Comparison of ENCODE assay signal across 23 cellular contexts in genomic region chr1:35893051-35893879, GRCh38. TPM values are rescaled to one million over a fixed set of nuclear protein-coding genes. Genes with fewer than 3 reads are reported as not detected.
DNase-seq lines count a peak whose midpoint lies in the region; ATAC-seq, FAIRE-seq and TF ChIP-seq lines count a peak whose summit lies in the region.
"Had no signal": no experiment of that assay in that cellular context is flagged by ENCODE, and none has a peak within 500 bp of the region (broad histone marks: within the 10 kb centered on the region; RNA-seq: fewer than 3 reads in every experiment).

No MANE protein-coding gene starts in this region.

- ATAC-seq in Right ventricle myocardium inferior (peak; percentile 55), GM12878 (no peak; the same call in 2 of the 3 replicates)
- ATAC-seq: stimulated activated naive CD8-positive, alpha-beta T cell treated with anti-CD3 and anti-CD28 coated beads, Interleukin-15, amount 100 ng/mL, for 72 hours had no signal

- H3K4ac ChIP-seq in neuronal stem cell (ENCODE audit: low read length), result no peak overlapping the region

- in situ Hi-C loops in GM12878 (cut with MboI), result no loop called here

- H3K27ac ChIP-seq in GM12878 (ENCODE audit: control insufficient read depth, insufficient read depth) (peak overlapping the region; percentile 23), neuronal stem cell (replicated peaks; ENCODE audit: low read length) (no peak overlapping the region), suprapubic skin (no peak overlapping the region)
- H3K27ac ChIP-seq: SK-N-MC, tibial artery had no signal

- TF ChIP-seq POLR2A in GM12878 (IDR thresholded peaks at IDR 0.05; ENCODE audit: low read depth, low read length) (no peak), suprapubic skin (IDR thresholded peaks at IDR 0.05) (no peak)

- H3K14ac ChIP-seq in neuronal stem cell (ENCODE audit: low read length), result no peak overlapping the region

- TF ChIP-seq CTCF in GM12878 (IDR thresholded peaks at IDR 0.05 in 2 of 3, conservative IDR thresholded peaks at IDR 0.05 in 1 of 3; ENCODE audit: control insufficient read depth in 2 of 3, extremely low read depth in 1 of 3, insufficient read depth in 1 of 3, low read depth in 3 of 3, low read length in 3 of 3), result no peak
- TF ChIP-seq CTCF in suprapubic skin (IDR thresholded peaks at IDR 0.05), result no peak

- TF ChIP-seq RAD21 in GM12878 (IDR thresholded peaks at IDR 0.05; ENCODE audit: insufficient read depth, low read depth, low read length), result no peak

- H3K9me3 ChIP-seq in GM12878 (replicated peaks; ENCODE audit: control insufficient read depth, insufficient read depth, low read length), result no peaks in the 10 kb centered on the region
- no peaks in the 10 kb centered on the region for H3K9me3 ChIP-seq in neuronal stem cell (replicated peaks in 1 of 2; ENCODE audit: control insufficient read depth in 2 of 2, insufficient read depth in 1 of 2, low read depth in 1 of 2, low read length in 2 of 2)
- no peaks in the 10 kb centered on the region for H3K9me3 ChIP-seq in suprapubic skin
- H3K9me3 ChIP-seq: tibial artery had no signal

- intact Hi-C loops in Right ventricle myocardium inferior (cut with DNase I) (no loop called here), cardiac septum (cut with DNase I) (no loop called here), GM12878 (cut with micrococcal nuclease; ENCODE audit: unreplicated experiment) (no loop called here)

- no peak overlapping the region for H3K4me3 ChIP-seq in GM12878
- no peak overlapping the region for H3K4me3 ChIP-seq in neuronal stem cell (ENCODE audit: low read length in 2 of 2)
- H3K4me3 ChIP-seq in suprapubic skin, result no peak overlapping the region
- H3K4me3 ChIP-seq: cardiac muscle cell, SK-N-MC, tibial artery had no signal

- H2AK5ac ChIP-seq in neuronal stem cell (ENCODE audit: low read depth, low read length), result no peak overlapping the region

- DNase-seq in Right ventricle myocardium inferior (ENCODE audit: missing footprints) (no peak), cardiac septum (ENCODE audit: low spot score) (no peak), GM12878 (ENCODE audit: low read depth, low spot score) (no peak), neuronal stem cell (ENCODE audit: low spot score) (no peak), inferior parietal cortex (ENCODE audit: extremely low spot score) (no peak), islet precursor cell (no peak), suprapubic skin (ENCODE audit: low spot score in 2 of 2) (no peak), nucleus accumbens (lab: John Stamatoyannopoulos, UW) (no peak)
- DNase-seq: 8988T; activated CD4-positive, alpha-beta T cell treated with anti-CD3 and anti-CD28 coated beads for 48 hours; activated naive CD4-positive, alpha-beta T cell treated with anti-CD3 and anti-CD28 coated beads, Interleukin-2, amount 50 U/mL, for 16 hours; DMS153; NCI-H1694 treated with DMSO at 0.1 percent for 48 hours; NCI-H748 treated with DMSO at 0.1 percent for 48 hours; RPMI8226; stimulated activated CD4-positive, alpha-beta T cell treated with anti-CD3 and anti-CD28 coated beads, Interleukin-4, amount 100 ng/mL, for 1 hour; stimulated activated naive CD8-positive, alpha-beta T cell treated with anti-CD3 and anti-CD28 coated beads, Interleukin-15, amount 100 ng/mL, for 72 hours; T-helper 2 cell had no signal

- POLR2A ChIA-PET in GM12878 (lab: Charles Lee), result interaction anchor here (0.6 kb wide), 2 partner anchors 128 to 316 kb away, joined by 4 read pairs; no protein-coding TSS in a partner anchor

- FAIRE-seq in GM12878 (lab: Jason Lieb, UNC), result no peak
- FAIRE-seq: endometrium, G401.6 had no signal

- RAD21 ChIA-PET in GM12878 (lab: Charles Lee; ENCODE audit: unreplicated experiment), result no interaction called here

- H3K4me1 ChIP-seq in GM12878 (ENCODE audit: control insufficient read depth, insufficient read depth, low read length) (peaks cover 5% of the 10 kb centered on the region), neuronal stem cell (ENCODE audit: control insufficient read depth in 2 of 2, insufficient read depth in 1 of 2, low read depth in 1 of 2, low read length in 2 of 2) (peaks cover 0 to 1% of the 10 kb centered on the region in 2 donors), suprapubic skin (no peaks in the 10 kb centered on the region)
- H3K4me1 ChIP-seq: tibial artery had no signal

- H3K9ac ChIP-seq in GM12878 (ENCODE audit: control insufficient read depth, insufficient read depth, low read length) (no peak overlapping the region), neuronal stem cell (ENCODE audit: low read depth, low read length, poor library complexity) (no peak overlapping the region)

- H3K27me3 ChIP-seq in GM12878 (replicated peaks in 1 of 2; ENCODE audit: control insufficient read depth in 2 of 2, insufficient read depth in 2 of 2, low read length in 1 of 2) (no peaks in the 10 kb centered on the region), neuronal stem cell (ENCODE audit: control insufficient read depth in 3 of 3, insufficient read depth in 3 of 3, low read depth in 1 of 3, low read length in 3 of 3) (no peaks in the 10 kb centered on the region), suprapubic skin (no peaks in the 10 kb centered on the region)
- H3K27me3 ChIP-seq: cardiac muscle cell, tibial artery had no signal

- no peak overlapping the region for H3K4me2 ChIP-seq in GM12878 (ENCODE audit: control insufficient read depth, insufficient read depth)
- H3K4me2 ChIP-seq in neuronal stem cell (ENCODE audit: insufficient read depth, low read length, poor library complexity, severe bottlenecking), result no peak overlapping the region

- H3K36me3 ChIP-seq in GM12878 (ENCODE audit: control insufficient read depth in 2 of 2, insufficient read depth in 2 of 2, low read length in 1 of 2) (peaks cover 6 to 12% of the 10 kb centered on the region in 2 experiments), neuronal stem cell (replicated peaks in 1 of 2; ENCODE audit: control insufficient read depth in 2 of 2, insufficient read depth in 2 of 2, low read length in 2 of 2) (peaks cover 26 to 97% of the 10 kb centered on the region in 2 donors), suprapubic skin (peaks cover 88% of the 10 kb centered on the region)

- no peak for TF ChIP-seq EP300 in GM12878 (IDR thresholded peaks at IDR 0.05; ENCODE audit: borderline replicate concordance in 1 of 2, control insufficient read depth in 1 of 2, low read depth in 2 of 2, low read length in 2 of 2)
- no peak for TF ChIP-seq EP300 in suprapubic skin (IDR thresholded peaks at IDR 0.05)

- no peak overlapping the region for H2AFZ ChIP-seq in GM12878 (ENCODE audit: control insufficient read depth, low read depth, low read length)
- H2AFZ ChIP-seq in neuronal stem cell (ENCODE audit: low read length), result no peak overlapping the region

- H4K8ac ChIP-seq in neuronal stem cell (ENCODE audit: low read depth, low read length), result no peak overlapping the region

- H3K23ac ChIP-seq in neuronal stem cell (ENCODE audit: low read depth, low read length, poor library complexity), result peak overlapping the region; percentile 75

- H4K20me1 ChIP-seq in GM12878 (ENCODE audit: control insufficient read depth, insufficient read depth), result no peaks in the 10 kb centered on the region

- WGBS in GM12878 (ENCODE audit: insufficient coverage, insufficient replicate concordance, low lambda C conversion rate, missing lambda C conversion rate), result 91% methylated on average over 14 of the region's 14 CpGs
- WGBS in neuronal stem cell (ENCODE audit: extremely low coverage in 2 of 2, insufficient read length in 2 of 2, insufficient replicate concordance in 1 of 2), 2 donors, result no CpG with 5 or more reads among the region's 14 CpGs
- WGBS in suprapubic skin, result 88% methylated on average over 7 of the region's 14 CpGs

- H3K79me1 ChIP-seq in neuronal stem cell (ENCODE audit: low read depth, low read length), result peaks cover 4% of the 10 kb centered on the region

- no peak overlapping the region for H2BK15ac ChIP-seq in neuronal stem cell (ENCODE audit: low read length)

- H2BK5ac ChIP-seq in neuronal stem cell (ENCODE audit: low read length), result no peak overlapping the region

- CTCF ChIA-PET in GM12878 (lab: Yijun Ruan, JAX), result interaction anchor here (1.1 to 1.5 kb wide), 2 partner anchors 10 to 30 kb away, joined by 3 to 6 read pairs; partner anchors contain the start of gene AGO1

- SMC1A ChIA-PET in GM12878 (lab: Charles Lee; ENCODE audit: uncharacterized antibody, unreplicated experiment), result no interaction called here

- no TSS peak for BruUV-seq in GM12878 (replicated peaks; lab: Mats Ljungman, UMichigan)

- no peaks in the 10 kb centered on the region for H3K79me2 ChIP-seq in GM12878 (ENCODE audit: control insufficient read depth, insufficient read depth, low read length)

- no peak overlapping the region for H2BK12ac ChIP-seq in neuronal stem cell (ENCODE audit: low read length)

- H3K18ac ChIP-seq in neuronal stem cell (ENCODE audit: low read length), result no peak overlapping the region

- H4K91ac ChIP-seq in neuronal stem cell (ENCODE audit: low read depth, low read length, poor library complexity), result no peak overlapping the region

- H2BK120ac ChIP-seq in neuronal stem cell (ENCODE audit: low read depth, low read length), result no peak overlapping the region

RNA-seq across cellular contexts. Expression of gene AGO1, which starts 10.3 kb away (rescaled TPM):
- total RNA-seq in Right ventricle myocardium inferior (17.5 TPM), cardiac septum (21.1 TPM), GM12878 (2014; rRNA removed) (7.0 and 7.8 TPM in 2 replicates), GM12878 (2014; rRNA removed; fragmentation: Illumina TruSeq; extraction: Trizol) (7.8 TPM in 2 replicates), GM12878 (2021) (24.0 and 24.2 TPM in 2 replicates), suprapubic skin (10 to 100 TPM; 21.6 to 48.4 (median 35.4) TPM)
- total RNA-seq in GM12878 (2013; cell fraction: nucleolus; rRNA removed), result 30.6 and 31.0 TPM in 2 replicates
- 6.3 TPM for polyA plus RNA-seq in GM12878 (2011; ENCODE audit: low read depth)
- polyA plus RNA-seq in GM12878 (2011; rRNA removed) (8.2 and 14.5 TPM in 2 replicates), GM12878 (2014; fragmentation: Illumina TruSeq; extraction: Trizol) (9.7 and 11.8 TPM in 2 replicates), GM12878 (2014; fragmentation: Nextera tagmentation; extraction: Ambion mirVana) (1 to 10 TPM; 1.8 to 3.3 TPM), GM12878 (2014; rRNA removed) (9.8 and 10.2 TPM in 2 replicates), GM12878 (2016; fragmentation: Nextera tagmentation; extraction: Ambion mirVana) (1 to 10 TPM; 7.7 to 8.4 TPM)
- 17.2 and 18.7 TPM in 2 replicates for polyA plus RNA-seq in GM12878 (2011; cell fraction: cytosol; rRNA removed)
- polyA plus RNA-seq in GM12878 (2011; cell fraction: nucleus; rRNA removed), result 18.9 and 20.4 TPM in 2 replicates
- 8.1 and 9.4 TPM in 2 replicates for polyA plus RNA-seq in GM12878 (2012)
- polyA minus RNA-seq in GM12878 (2011; rRNA and poly(A)+ RNA removed), result 36.6 and 47.7 TPM in 2 replicates
- polyA minus RNA-seq in GM12878 (2011; cell fraction: cytosol; rRNA and poly(A)+ RNA removed), result 15.0 and 21.2 TPM in 2 replicates
- polyA minus RNA-seq in GM12878 (2011; cell fraction: nucleus; rRNA and poly(A)+ RNA removed), result 7.6 and 12.0 TPM in 2 replicates
- polyA plus RNA-seq in neuronal stem cell (2013, experiment 1 of 2), result 9.7 TPM
- 10.2 TPM for polyA plus RNA-seq in neuronal stem cell (2013, experiment 2 of 2)

RNA-seq across cellular contexts. Expression of gene AGO3, which starts 37.6 kb away (rescaled TPM):
- total RNA-seq in Right ventricle myocardium inferior (12.0 TPM), cardiac septum (17.5 TPM), GM12878 (2014; rRNA removed) (8.5 and 11.5 TPM in 2 replicates), GM12878 (2014; rRNA removed; fragmentation: Illumina TruSeq; extraction: Trizol) (10.0 and 11.8 TPM in 2 replicates), GM12878 (2021) (16.1 and 17.6 TPM in 2 replicates), suprapubic skin (10 to 100 TPM; 12.7 to 21.4 (median 18.1) TPM)
- 90.9 and 91.0 TPM in 2 replicates for total RNA-seq in GM12878 (2013; cell fraction: nucleolus; rRNA removed)
- 9.6 TPM for polyA plus RNA-seq in GM12878 (2011; ENCODE audit: low read depth)
- polyA plus RNA-seq in GM12878 (2011; rRNA removed) (26.7 and 35.2 TPM in 2 replicates), GM12878 (2014; fragmentation: Illumina TruSeq; extraction: Trizol) (11.6 and 12.3 TPM in 2 replicates), GM12878 (2014; fragmentation: Nextera tagmentation; extraction: Ambion mirVana) (1 to 10 TPM; 3.9 to 4.2 TPM), GM12878 (2014; rRNA removed) (10.3 and 12.8 TPM in 2 replicates), GM12878 (2016; fragmentation: Nextera tagmentation; extraction: Ambion mirVana) (10 to 100 TPM; 17.2 to 18.6 TPM)
- 18.6 and 23.9 TPM in 2 replicates for polyA plus RNA-seq in GM12878 (2011; cell fraction: cytosol; rRNA removed)
- 30.5 and 30.8 TPM in 2 replicates for polyA plus RNA-seq in GM12878 (2011; cell fraction: nucleus; rRNA removed)
- polyA plus RNA-seq in GM12878 (2012), result 5.8 and 8.9 TPM in 2 replicates
- polyA minus RNA-seq in GM12878 (2011; rRNA and poly(A)+ RNA removed), result 44.2 and 61.5 TPM in 2 replicates
- polyA minus RNA-seq in GM12878 (2011; cell fraction: cytosol; rRNA and poly(A)+ RNA removed), result 8.6 and 17.7 TPM in 2 replicates
- 23.8 and 38.1 TPM in 2 replicates for polyA minus RNA-seq in GM12878 (2011; cell fraction: nucleus; rRNA and poly(A)+ RNA removed)
- polyA plus RNA-seq in neuronal stem cell (2013, experiment 1 of 2), result 7.3 TPM
- 7.8 TPM for polyA plus RNA-seq in neuronal stem cell (2013, experiment 2 of 2)
